10 cellular contexts compared by ENCODE assay signal in the genomic region with DNA sequence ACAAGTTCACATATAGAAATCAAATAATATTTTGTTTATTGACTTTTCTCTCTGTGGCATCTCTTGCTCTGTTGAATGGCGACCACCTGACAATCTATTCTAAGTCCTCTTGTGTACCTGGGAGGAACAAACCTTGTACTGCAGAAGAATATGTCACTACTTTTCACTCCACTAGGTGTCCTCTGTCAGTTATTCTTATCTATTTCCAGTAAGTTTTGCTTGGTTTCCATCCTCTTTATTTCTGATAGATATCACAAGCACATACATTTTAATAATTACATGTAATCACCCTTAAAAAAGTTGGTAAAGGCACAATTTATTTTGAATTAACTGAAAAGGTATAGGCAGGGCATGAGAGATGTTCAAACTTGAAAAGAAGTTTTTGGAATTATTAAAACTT.
A peak's percentile ranks its signal among the peaks of the same experiment; 100 is the strongest.
DNase-seq lines count a peak whose midpoint lies in the region; ATAC-seq, FAIRE-seq and TF ChIP-seq lines count a peak whose summit lies in the region.
"Had no signal": no experiment of that assay in that cellular context is flagged by ENCODE, and none has a peak within 500 bp of the region (broad histone marks: within the 10 kb centered on the region; RNA-seq: fewer than 3 reads in every experiment).

No MANE protein-coding gene starts in this region.

- no peak overlapping the region for H3K27ac ChIP-seq in right lobe of liver
- no peak overlapping the region for H3K27ac ChIP-seq in pancreas

- in situ Hi-C loops in KBM-7 (cut with MboI; ENCODE audit: low pct_unique_long_range_greater_than_20kb, low sequenced_read_pairs), result no loop called here

- no peak for TF ChIP-seq CTCF in WTC11 (IDR thresholded peaks at IDR 0.05)
- TF ChIP-seq CTCF in right lobe of liver (IDR thresholded peaks at IDR 0.05), result peak in 3 of 4 donors; percentile 17 to 28 (median 23)
- TF ChIP-seq CTCF in pancreas (IDR thresholded peaks at IDR 0.05), result no peak

- no peak overlapping the region for H3K4me3 ChIP-seq in right lobe of liver
- H3K4me3 ChIP-seq in pancreas, result no peak overlapping the region

- no peaks in the 10 kb centered on the region for H3K27me3 ChIP-seq in right lobe of liver
- no peaks in the 10 kb centered on the region for H3K27me3 ChIP-seq in pancreas

- H3K4me3 Mint-ChIP-seq in WTC11, result no peak overlapping the region
- H3K4me3 Mint-ChIP-seq: stimulated activated memory B cell treated with anti-CD40 and anti-IgM and Interleukin-4, amounts not matched to agents 10 μg/mL and 1 μg/mL and 100 μg/mL, for 72 hours had no signal

- no peaks in the 10 kb centered on the region for H3K4me1 Mint-ChIP-seq in WTC11
- H3K4me1 Mint-ChIP-seq: stimulated activated memory B cell treated with anti-CD40 and anti-IgM and Interleukin-4, amounts not matched to agents 10 μg/mL and 1 μg/mL and 100 μg/mL, for 72 hours had no signal

- H3K36me3 ChIP-seq in right lobe of liver (no peaks in the 10 kb centered on the region), pancreas (no peaks in the 10 kb centered on the region)

- CTCF ChIA-PET in WTC11 (lab: Charles Lee), result no interaction called here

- H3K9me3 ChIP-seq in right lobe of liver (no peaks in the 10 kb centered on the region), pancreas (no peaks in the 10 kb centered on the region)

- DNase-seq in ELR (ENCODE audit: low read depth), result peak; percentile 35
- DNase-seq in KBM-7, result peak; percentile 14
- DNase-seq in WTC11 (ENCODE audit: low spot score), result no peak
- DNase-seq in right lobe of liver, result no peak
- no peak for DNase-seq in pancreas
- no peak for DNase-seq in COLO668 (lab: John Stamatoyannopoulos, UW; ENCODE audit: unreplicated experiment)
- DNase-seq in activated CD4-positive, alpha-beta T cell treated with anti-CD3 and anti-CD28 coated beads, Interleukin-2, amount 50 U/mL, for 1 hour, result no peak
- DNase-seq: activated gamma-delta T cell treated with Interleukin-2 at 50 U/mL for 16 hours had no signal

- POLR2A ChIA-PET in WTC11 (lab: Charles Lee), result no interaction called here

- TF ChIP-seq POLR2A in right lobe of liver (IDR thresholded peaks at IDR 0.05), result no peak

- peaks cover 17% of the 10 kb centered on the region for H3K27me3 Mint-ChIP-seq in WTC11 (ENCODE audit: low read depth)
- H3K27me3 Mint-ChIP-seq: stimulated activated memory B cell treated with anti-CD40 and anti-IgM and Interleukin-4, amounts not matched to agents 10 μg/mL and 1 μg/mL and 100 μg/mL, for 72 hours had no signal

- peak; percentile 56; the same call in 1 of the 2 replicates for ATAC-seq in WTC11
- no peak for ATAC-seq in right lobe of liver
- no peak for ATAC-seq in pancreas
- no peak for ATAC-seq in GM21526 (IDR thresholded peaks at IDR 0.05; ENCODE audit: low FRiP score, unreplicated experiment)
- ATAC-seq: stimulated activated memory B cell treated with anti-CD40 and anti-IgM and Interleukin-4, amounts not matched to agents 10 μg/mL and 1 μg/mL and 100 μg/mL, for 72 hours had no signal

- no peaks in the 10 kb centered on the region for H3K36me3 Mint-ChIP-seq in WTC11
- H3K36me3 Mint-ChIP-seq: stimulated activated memory B cell treated with anti-CD40 and anti-IgM and Interleukin-4, amounts not matched to agents 10 μg/mL and 1 μg/mL and 100 μg/mL, for 72 hours had no signal

- H3K9me3 Mint-ChIP-seq in WTC11, result no peaks in the 10 kb centered on the region
- H3K9me3 Mint-ChIP-seq: stimulated activated memory B cell treated with anti-CD40 and anti-IgM and Interleukin-4, amounts not matched to agents 10 μg/mL and 1 μg/mL and 100 μg/mL, for 72 hours had no signal

- no peak for FAIRE-seq in pancreas (lab: Jason Lieb, UNC)

- intact Hi-C loops in right lobe of liver (cut with DNase I) (no loop called here), pancreas (cut with DNase I) (no loop called here)

- H3K27ac Mint-ChIP-seq in WTC11, result no peak overlapping the region
- H3K27ac Mint-ChIP-seq: stimulated activated memory B cell treated with anti-CD40 and anti-IgM and Interleukin-4, amounts not matched to agents 10 μg/mL and 1 μg/mL and 100 μg/mL, for 72 hours had no signal

- H3K4me1 ChIP-seq in right lobe of liver (no peaks in the 10 kb centered on the region), pancreas (no peaks in the 10 kb centered on the region)

- WGBS in right lobe of liver (ENCODE audit: insufficient coverage, low coverage, low lambda C conversion rate, missing lambda C conversion rate), result 38% methylated on average over 1 of the region's 1 CpG
- WGBS in pancreas, 2 donors, result 48 to 60% methylated on average over 1 of the region's 1 CpG

TF ChIP-seq in WTC11, 78 proteins besides CTCF, POLR2A, EP300 and RAD21:
- TF ChIP-seq OVOL2 (CRISPR knock-in tag; IDR thresholded peaks at IDR 0.05; ENCODE audit: borderline replicate concordance) (no peak), NR2C2 (CRISPR knock-in tag; IDR thresholded peaks at IDR 0.05) (no peak), IRF1 (CRISPR knock-in tag; IDR thresholded peaks at IDR 0.05) (no peak), ZNF263 (CRISPR knock-in tag; IDR thresholded peaks at IDR 0.05; ENCODE audit: low read depth) (no peak), IRF2 (CRISPR knock-in tag; IDR thresholded peaks at IDR 0.05; ENCODE audit: borderline replicate concordance, low read depth) (no peak)
- TF ChIP-seq, protein P1, sequence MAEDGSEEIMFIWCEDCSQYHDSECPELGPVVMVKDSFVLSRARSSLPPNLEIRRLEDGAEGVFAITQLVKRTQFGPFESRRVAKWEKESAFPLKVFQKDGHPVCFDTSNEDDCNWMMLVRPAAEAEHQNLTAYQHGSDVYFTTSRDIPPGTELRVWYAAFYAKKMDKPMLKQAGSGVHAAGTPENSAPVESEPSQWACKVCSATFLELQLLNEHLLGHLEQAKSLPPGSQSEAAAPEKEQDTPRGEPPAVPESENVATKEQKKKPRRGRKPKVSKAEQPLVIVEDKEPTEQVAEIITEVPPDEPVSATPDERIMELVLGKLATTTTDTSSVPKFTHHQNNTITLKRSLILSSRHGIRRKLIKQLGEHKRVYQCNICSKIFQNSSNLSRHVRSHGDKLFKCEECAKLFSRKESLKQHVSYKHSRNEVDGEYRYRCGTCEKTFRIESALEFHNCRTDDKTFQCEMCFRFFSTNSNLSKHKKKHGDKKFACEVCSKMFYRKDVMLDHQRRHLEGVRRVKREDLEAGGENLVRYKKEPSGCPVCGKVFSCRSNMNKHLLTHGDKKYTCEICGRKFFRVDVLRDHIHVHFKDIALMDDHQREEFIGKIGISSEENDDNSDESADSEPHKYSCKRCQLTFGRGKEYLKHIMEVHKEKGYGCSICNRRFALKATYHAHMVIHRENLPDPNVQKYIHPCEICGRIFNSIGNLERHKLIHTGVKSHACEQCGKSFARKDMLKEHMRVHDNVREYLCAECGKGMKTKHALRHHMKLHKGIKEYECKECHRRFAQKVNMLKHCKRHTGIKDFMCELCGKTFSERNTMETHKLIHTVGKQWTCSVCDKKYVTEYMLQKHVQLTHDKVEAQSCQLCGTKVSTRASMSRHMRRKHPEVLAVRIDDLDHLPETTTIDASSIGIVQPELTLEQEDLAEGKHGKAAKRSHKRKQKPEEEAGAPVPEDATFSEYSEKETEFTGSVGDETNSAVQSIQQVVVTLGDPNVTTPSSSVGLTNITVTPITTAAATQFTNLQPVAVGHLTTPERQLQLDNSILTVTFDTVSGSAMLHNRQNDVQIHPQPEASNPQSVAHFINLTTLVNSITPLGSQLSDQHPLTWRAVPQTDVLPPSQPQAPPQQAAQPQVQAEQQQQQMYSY (CRISPR knock-in tag; IDR thresholded peaks at IDR 0.05), result no peak
- TF ChIP-seq, protein P2, sequence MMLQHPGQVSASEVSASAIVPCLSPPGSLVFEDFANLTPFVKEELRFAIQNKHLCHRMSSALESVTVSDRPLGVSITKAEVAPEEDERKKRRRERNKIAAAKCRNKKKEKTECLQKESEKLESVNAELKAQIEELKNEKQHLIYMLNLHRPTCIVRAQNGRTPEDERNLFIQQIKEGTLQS (CRISPR knock-in tag; conservative IDR thresholded peaks at IDR 0.05), result no peak
TF ChIP-seq in WTC11: peak in this region for 0.

Comparison
In these comparisons a context has a peak if more than half of its experiments do, and no peak if none do; other contexts are left out.
1. DNase-seq: peak in ELR (single experiment) and KBM-7 (single experiment); none in WTC11 (single experiment), right lobe of liver (0 of 3), pancreas (0 of 6), COLO668 (single experiment) and activated CD4-positive, alpha-beta T cell treated with anti-CD3 and anti-CD28 coated beads, Interleukin-2, amount 50 U/mL, for 1 hour (single experiment).
2. CTCF ChIP-seq: peak in right lobe of liver (3 of 4); none in WTC11 (single experiment) and pancreas (0 of 4).